8 cellular contexts compared by ENCODE assay signal in the genomic region with DNA sequence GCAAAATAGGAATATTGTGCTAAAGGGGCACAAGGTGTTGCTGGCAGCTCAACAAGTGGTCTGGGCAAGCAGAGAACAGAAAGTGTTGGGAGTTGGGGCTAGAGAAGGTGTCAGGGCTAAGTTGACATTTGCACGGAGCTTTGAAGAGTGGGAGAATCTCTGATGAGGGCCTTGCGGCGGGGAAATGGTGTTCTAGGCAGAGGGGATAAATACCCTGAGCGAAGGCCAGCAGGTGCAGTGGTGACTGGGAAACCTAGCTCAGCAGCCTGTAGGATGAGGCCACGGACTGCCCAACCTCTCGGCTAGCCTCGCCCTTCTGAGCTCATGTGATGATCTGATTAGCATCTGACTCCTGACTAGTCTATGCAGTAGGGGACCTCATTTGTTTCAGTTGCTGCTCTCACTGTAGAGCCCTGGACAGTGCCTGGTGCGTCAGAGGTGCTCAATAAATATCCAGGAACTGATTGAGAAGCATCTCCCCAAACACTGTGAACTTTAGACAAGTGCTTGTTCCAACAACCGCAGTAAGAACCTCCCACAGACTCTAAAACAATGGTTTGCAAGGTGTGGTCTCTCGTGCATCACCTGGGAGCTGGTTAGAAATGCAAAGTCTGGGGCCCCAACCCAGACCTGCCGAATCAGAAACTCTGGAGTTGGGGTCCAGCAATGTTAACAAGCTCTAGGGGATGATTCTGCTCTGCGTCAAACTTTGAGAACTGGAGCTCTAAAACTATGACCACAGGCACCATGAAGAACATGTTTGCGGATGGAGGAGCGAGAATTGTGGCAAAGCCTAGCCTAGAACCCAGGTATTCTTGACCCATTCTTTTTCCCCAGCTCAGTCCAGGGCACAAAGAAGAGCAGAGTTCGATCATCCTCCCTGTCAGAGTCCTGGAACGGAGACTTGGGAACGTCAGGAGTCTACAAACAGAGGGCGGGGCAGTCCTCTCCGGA. TPM values are rescaled to one million over a fixed set of nuclear protein-coding genes. Genes with fewer than 3 reads are reported as not detected.
DNase-seq lines count a peak whose midpoint lies in the region; ATAC-seq and TF ChIP-seq lines count a peak whose summit lies in the region.

No MANE protein-coding gene starts in this region.

- peak overlapping the region; percentile 73 to 87 (median 79) for H3K4me3 Mint-ChIP-seq in CD4-positive, alpha-beta memory T cell

- H3K27ac Mint-ChIP-seq in CD4-positive, alpha-beta memory T cell, result peak overlapping the region; percentile 80 to 91 (median 86)

- ATAC-seq in HG03025 (IDR thresholded peaks at IDR 0.05; ENCODE audit: low FRiP score, unreplicated experiment), result no peak
- ATAC-seq in GM21515 (IDR thresholded peaks at IDR 0.05; ENCODE audit: unreplicated experiment), result no peak

- peak overlapping the region; percentile 47 for H3K9ac ChIP-seq in KMS-11

- H3K27me3 Mint-ChIP-seq in CD4-positive, alpha-beta memory T cell, result peaks cover 7 to 11% of the 10 kb centered on the region in 2 donors

- intact Hi-C loops in CD4-positive, alpha-beta memory T cell (cut with micrococcal nuclease), result loop anchor here (1.0 to 5.0 kb wide), 3 partner anchors 22 to 1487 kb away; a partner anchor contains a TSS
- intact Hi-C loops in breast epithelium (cut with DNase I; ENCODE audit: low total_unique reads), result no loop called here

- no peaks in the 10 kb centered on the region for H3K79me2 ChIP-seq in KMS-11 (ENCODE audit: insufficient read depth, low read depth)

- no peaks in the 10 kb centered on the region for H3K36me3 Mint-ChIP-seq in CD4-positive, alpha-beta memory T cell

- H3K9me3 ChIP-seq in CD4-positive, alpha-beta memory T cell (ENCODE audit: control insufficient read depth in 1 of 2, low read length in 2 of 2), result no peaks in the 10 kb centered on the region
- H3K9me3 ChIP-seq in breast epithelium, result no peaks in the 10 kb centered on the region
- no peaks in the 10 kb centered on the region for H3K9me3 ChIP-seq in muscle layer of duodenum (ENCODE audit: control insufficient read depth in 1 of 2, low read length in 2 of 2)

- CTCF ChIA-PET in CD4-positive, alpha-beta memory T cell (lab: Charles Lee; ENCODE audit: partially characterized antibody), result interaction anchor here (1.3 kb wide), 2 partner anchors 12 to 37 kb away, joined by 3 to 4 read pairs; no protein-coding TSS in a partner anchor

- H3K4me1 Mint-ChIP-seq in CD4-positive, alpha-beta memory T cell, result peaks cover 6 to 35% (median 14%) of the 10 kb centered on the region in 4 donors

- peak overlapping the region; percentile 26 to 48 for H3K4me3 ChIP-seq in CD4-positive, alpha-beta memory T cell (ENCODE audit: low read length in 2 of 2)
- H3K4me3 ChIP-seq in KMS-11 (IDR thresholded peaks at IDR 0.05; ENCODE audit: insufficient read depth, low read depth, low read length), result peak overlapping the region; percentile 83
- peak overlapping the region; percentile 53 to 72 (median 58) for H3K4me3 ChIP-seq in breast epithelium
- peak overlapping the region; percentile 19 to 46 for H3K4me3 ChIP-seq in muscle layer of duodenum (ENCODE audit: low read depth in 1 of 2, low read length in 2 of 2)

- POLR2A ChIA-PET in CD4-positive, alpha-beta memory T cell (lab: Charles Lee; ENCODE audit: partially characterized antibody), result interaction anchor here (1.1 to 2.6 kb wide), 2 partner anchors 22 to 668 kb away, joined by 3 to 11 read pairs; a partner anchor contains a TSS

- peaks cover 8% of the 10 kb centered on the region for H3K27me3 ChIP-seq in CD4-positive, alpha-beta memory T cell (ENCODE audit: insufficient read depth, low read length)
- H3K27me3 ChIP-seq in KMS-11 (ENCODE audit: insufficient read depth, low read depth) (no peaks in the 10 kb centered on the region), breast epithelium (no peaks in the 10 kb centered on the region), muscle layer of duodenum (ENCODE audit: low read depth, low read length) (peaks cover 13% of the 10 kb centered on the region)

- peak overlapping the region; percentile 11 for H3K27ac ChIP-seq in CD4-positive, alpha-beta memory T cell (ENCODE audit: low read depth, low read length)
- H3K27ac ChIP-seq in KMS-11 (peak overlapping the region; percentile 87), breast epithelium (peak overlapping the region in 1 of 2 donors; percentile 82), muscle layer of duodenum (ENCODE audit: low read length) (no peak overlapping the region)

- TF ChIP-seq POLR2A in breast epithelium (IDR thresholded peaks at IDR 0.05), result no peak

- no peaks in the 10 kb centered on the region for H3K36me3 ChIP-seq in CD4-positive, alpha-beta memory T cell (ENCODE audit: insufficient read depth, low read length)
- H3K36me3 ChIP-seq in KMS-11 (ENCODE audit: insufficient read depth), result no peaks in the 10 kb centered on the region
- no peaks in the 10 kb centered on the region for H3K36me3 ChIP-seq in breast epithelium
- no peaks in the 10 kb centered on the region for H3K36me3 ChIP-seq in muscle layer of duodenum (ENCODE audit: control insufficient read depth in 1 of 2, insufficient read depth in 2 of 2, low read length in 2 of 2)

- peaks cover 23% of the 10 kb centered on the region for H3K4me1 ChIP-seq in CD4-positive, alpha-beta memory T cell (ENCODE audit: insufficient read depth, low read length)
- peaks cover 80% of the 10 kb centered on the region for H3K4me1 ChIP-seq in KMS-11 (ENCODE audit: low read depth, poor library complexity, severe bottlenecking)
- H3K4me1 ChIP-seq in breast epithelium, result peaks cover 12 to 21% of the 10 kb centered on the region in 2 donors
- peaks cover 0 to 34% of the 10 kb centered on the region in 2 donors for H3K4me1 ChIP-seq in muscle layer of duodenum (ENCODE audit: control insufficient read depth in 1 of 2, insufficient read depth in 2 of 2, low read length in 2 of 2)

- no peaks in the 10 kb centered on the region for H4K20me1 ChIP-seq in KMS-11 (ENCODE audit: insufficient read depth)

- no peaks in the 10 kb centered on the region for H3K9me3 Mint-ChIP-seq in CD4-positive, alpha-beta memory T cell

- H2AFZ ChIP-seq in KMS-11 (ENCODE audit: low read depth), result peak overlapping the region; percentile 58

- TF ChIP-seq CTCF in KMS-11 (conservative IDR thresholded peaks at IDR 0.05; ENCODE audit: low read depth, low read length) (no peak), breast epithelium (IDR thresholded peaks at IDR 0.05) (no peak)

- peak overlapping the region; percentile 81 for H3K4me2 ChIP-seq in KMS-11

- DNase-seq in CD4-positive, alpha-beta memory T cell, result no peak
- DNase-seq in breast epithelium (ENCODE audit: low spot score in 2 of 2), result no peak
- no peak for DNase-seq in activated CD4-positive, CD25-positive, alpha-beta regulatory T cell (lab: John Stamatoyannopoulos, UW)
- no peak for DNase-seq in NCI-H2196 (lab: John Stamatoyannopoulos, UW; ENCODE audit: unreplicated experiment)

RNA-seq across cellular contexts. Expression of a gene that starts 0.9 kb away (rescaled TPM):
- not detected for total RNA-seq in CD4-positive, alpha-beta memory T cell
- polyA plus RNA-seq in CD4-positive, alpha-beta memory T cell, result not detected
- 1 to 10 TPM in 1 of 3 donors, under 1 TPM in 1, not detected in 1; 0.98 to 1.3 TPM for total RNA-seq in breast epithelium

Comparison
In these comparisons a context has a peak if more than half of its experiments do, and no peak if none do; other contexts are left out.
1. H3K4me3 ChIP-seq: peak in every context shown above with its lines; median percentile 83 in KMS-11; 58 in breast epithelium; 37 in CD4-positive, alpha-beta memory T cell; 32 in muscle layer of duodenum.